Comparison of ENCODE assay signal across 15 cellular contexts in the genomic region with DNA sequence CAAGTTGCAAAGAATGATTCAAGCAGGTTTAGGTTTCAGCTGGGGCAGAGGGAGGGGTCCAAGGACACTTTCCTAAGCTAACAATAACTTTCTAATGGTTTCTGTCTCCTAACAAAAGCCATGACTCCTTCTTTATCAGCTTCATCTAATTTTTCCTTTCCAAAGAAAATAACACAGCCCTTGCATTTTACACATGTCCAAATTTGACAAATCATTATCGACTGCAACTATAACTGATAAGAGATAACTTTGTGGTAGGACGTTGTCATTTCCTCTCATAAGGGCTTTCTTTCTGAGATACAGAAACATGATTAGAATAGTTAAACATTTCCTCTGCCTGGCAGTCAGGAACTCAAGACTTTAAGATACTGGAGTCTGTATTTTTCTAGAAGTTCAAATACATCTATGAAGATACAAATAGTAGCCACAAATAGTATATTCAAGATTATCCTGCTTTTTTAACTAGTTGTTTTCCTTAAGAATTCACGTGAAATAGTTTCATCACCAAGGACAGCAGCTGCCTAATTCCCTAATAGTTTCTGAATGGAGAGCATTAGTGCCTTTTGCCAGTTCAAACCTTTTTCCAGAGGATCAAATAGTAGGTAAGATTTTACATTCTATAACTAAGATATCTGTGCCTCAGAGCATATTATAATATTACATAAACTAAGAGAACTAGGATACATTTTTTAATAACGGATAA.
DNase-seq lines count a peak whose midpoint lies in the region; ATAC-seq and TF ChIP-seq lines count a peak whose summit lies in the region.
"Had no signal": no experiment of that assay in that cellular context is flagged by ENCODE, and none has a peak within 500 bp of the region (broad histone marks: within the 10 kb centered on the region; RNA-seq: fewer than 3 reads in every experiment).

No MANE protein-coding gene starts in this region.

- H3K79me1 ChIP-seq in mesendoderm (ENCODE audit: low read length), result no peaks in the 10 kb centered on the region

- H3K36me3 Mint-ChIP-seq in activated CD8-positive, alpha-beta T cell treated with anti-CD3 and anti-CD28 coated beads, Interleukin-2, amount 10 ng/mL, durations not matched to agents 7 days and 5 days (ENCODE audit: low read depth), result no peaks in the 10 kb centered on the region
- no peaks in the 10 kb centered on the region for H3K36me3 Mint-ChIP-seq in WTC11

- H3K18ac ChIP-seq in mesendoderm (ENCODE audit: low read length), result no peak overlapping the region

- H3K4me2 ChIP-seq in Loucy (ENCODE audit: low read depth, low read length, poor library complexity, severe bottlenecking) (peak overlapping the region; percentile 21), mesendoderm (ENCODE audit: low read length) (no peak overlapping the region)

- TF ChIP-seq CTCF in A673 (conservative IDR thresholded peaks at IDR 0.05; ENCODE audit: low read depth, low read length) (no peak), Loucy (conservative IDR thresholded peaks at IDR 0.05; ENCODE audit: low read length) (no peak), cardiac fibroblast (IDR thresholded peaks at IDR 0.05; ENCODE audit: low read depth, low read length) (no peak), WTC11 (IDR thresholded peaks at IDR 0.05) (no peak)

- H3K9ac ChIP-seq in Loucy (ENCODE audit: low read depth, low read length, poor library complexity, severe bottlenecking) (no peak overlapping the region), mesendoderm (ENCODE audit: low read length) (no peak overlapping the region)
- H3K9ac ChIP-seq: parathyroid adenoma had no signal

- H2AK5ac ChIP-seq in mesendoderm (ENCODE audit: low read length), result no peak overlapping the region

- H3K56ac ChIP-seq in mesendoderm (ENCODE audit: low read length), result no peak overlapping the region

- H3K4me1 ChIP-seq in A673 (ENCODE audit: insufficient read depth, low read length, poor library complexity, severe bottlenecking) (peaks cover 11% of the 10 kb centered on the region), Loucy (ENCODE audit: insufficient read depth, low read length, poor library complexity, severe bottlenecking) (peaks cover 19% of the 10 kb centered on the region), mesendoderm (ENCODE audit: control insufficient read depth, low read depth, low read length) (peaks cover 3% of the 10 kb centered on the region)

- no TSS peak for BruUV-seq in A673 (replicated peaks; lab: Mats Ljungman, UMichigan)

- H3K4me1 Mint-ChIP-seq in activated CD8-positive, alpha-beta T cell treated with anti-CD3 and anti-CD28 coated beads, Interleukin-2, amount 10 ng/mL, durations not matched to agents 7 days and 5 days (ENCODE audit: low read depth), result peaks cover 8% of the 10 kb centered on the region
- peaks cover 18% of the 10 kb centered on the region for H3K4me1 Mint-ChIP-seq in WTC11

- H2BK120ac ChIP-seq in mesendoderm (ENCODE audit: low read depth, low read length), result no peak overlapping the region

- WGBS in mesendoderm (ENCODE audit: extremely low coverage, insufficient coverage, low lambda C conversion rate), result no CpG with 5 or more reads among the region's 4 CpGs

- H3K27me3 ChIP-seq in A673 (replicated peaks; ENCODE audit: insufficient read depth, low read depth, low read length, poor library complexity) (no peaks in the 10 kb centered on the region), Loucy (ENCODE audit: insufficient read depth, low read length, poor library complexity, severe bottlenecking) (no peaks in the 10 kb centered on the region), mesendoderm (ENCODE audit: insufficient read depth, low read length, poor library complexity) (no peaks in the 10 kb centered on the region)

- no peaks in the 10 kb centered on the region for H3K79me2 ChIP-seq in Loucy (ENCODE audit: insufficient read depth, low read length)
- H3K79me2 ChIP-seq in mesendoderm (ENCODE audit: control insufficient read depth, insufficient read depth, low read length), result no peaks in the 10 kb centered on the region
- H3K79me2 ChIP-seq: parathyroid adenoma had no signal

- no peak overlapping the region for H3K23ac ChIP-seq in mesendoderm (ENCODE audit: low read length)

- H2BK15ac ChIP-seq in mesendoderm (replicated peaks; ENCODE audit: low read depth), result no peak overlapping the region

- H3K9me3 ChIP-seq in A673 (ENCODE audit: low read depth, low read length, poor library complexity, severe bottlenecking), result no peaks in the 10 kb centered on the region
- H3K9me3 ChIP-seq in Loucy (ENCODE audit: insufficient read depth, low read depth, low read length), result no peaks in the 10 kb centered on the region

- H3K36me3 ChIP-seq in A673 (ENCODE audit: insufficient read depth, low read length, poor library complexity, severe bottlenecking) (no peaks in the 10 kb centered on the region), Loucy (ENCODE audit: insufficient read depth, low read length) (no peaks in the 10 kb centered on the region), mesendoderm (ENCODE audit: control insufficient read depth, insufficient read depth, low read length) (no peaks in the 10 kb centered on the region)

- intact Hi-C loops in A673 (cut with micrococcal nuclease; ENCODE audit: unreplicated experiment), result no loop called here

- ATAC-seq in activated CD8-positive, alpha-beta T cell treated with anti-CD3 and anti-CD28 coated beads, Interleukin-2, amount 10 ng/mL, durations not matched to agents 7 days and 5 days, result no peak
- no peak for ATAC-seq in WTC11

- H3K4ac ChIP-seq in mesendoderm (ENCODE audit: low read depth, low read length), result no peak overlapping the region

- H3K27me3 Mint-ChIP-seq in activated CD8-positive, alpha-beta T cell treated with anti-CD3 and anti-CD28 coated beads, Interleukin-2, amount 10 ng/mL, durations not matched to agents 7 days and 5 days (ENCODE audit: low read depth), result no peaks in the 10 kb centered on the region
- no peaks in the 10 kb centered on the region for H3K27me3 Mint-ChIP-seq in WTC11 (ENCODE audit: low read depth)
- H3K27me3 Mint-ChIP-seq: activated CD4-positive, alpha-beta memory T cell treated with anti-CD3 and anti-CD28 coated beads for 36 hours had no signal

- no peaks in the 10 kb centered on the region for H4K20me1 ChIP-seq in Loucy (ENCODE audit: insufficient read depth, low read length, poor library complexity, severe bottlenecking)

- POLR2A ChIA-PET in A673 (lab: Charles Lee; ENCODE audit: low non-redundant PET), result no interaction called here
- POLR2A ChIA-PET in activated CD8-positive, alpha-beta T cell treated with anti-CD3 and anti-CD28 coated beads, Interleukin-2, amount 10 ng/mL, durations not matched to agents 7 days and 5 days (lab: Charles Lee), result interaction anchor here (0.9 kb wide), 1 partner anchor 24 kb away, joined by 3 read pairs; no protein-coding TSS in a partner anchor
- POLR2A ChIA-PET in WTC11 (lab: Charles Lee), result no interaction called here

- H4K8ac ChIP-seq in mesendoderm (ENCODE audit: low read depth, low read length), result no peak overlapping the region

- no peak overlapping the region for H2BK5ac ChIP-seq in mesendoderm (ENCODE audit: low read length)

- H3K4me3 ChIP-seq in A673 (ENCODE audit: low read depth, low read length, poor library complexity, severe bottlenecking), result no peak overlapping the region
- peak overlapping the region; percentile 5 for H3K4me3 ChIP-seq in Loucy (ENCODE audit: low read length, poor library complexity, severe bottlenecking)
- H3K4me3 ChIP-seq in cardiac fibroblast (replicated peaks in 1 of 2; ENCODE audit: low read depth in 2 of 2, low read length in 2 of 2), result no peak overlapping the region
- no peak overlapping the region for H3K4me3 ChIP-seq in mesendoderm (ENCODE audit: low read length)

- peak; percentile 32 for DNase-seq in A673 (ENCODE audit: low spot score)
- peak; percentile 34 to 45 for DNase-seq in cardiac fibroblast (ENCODE audit: low read depth in 2 of 2)
- DNase-seq in mesendoderm, result peak; percentile 35
- no peak for DNase-seq in AML-193 (lab: John Stamatoyannopoulos, UW)
- no peak for DNase-seq in activated CD8-positive, alpha-beta T cell treated with anti-CD3 and anti-CD28 coated beads, Interleukin-2, amount 10 ng/mL, durations not matched to agents 7 days and 5 days
- DNase-seq in activated naive CD4-positive, alpha-beta T cell (lab: John Stamatoyannopoulos, UW), result no peak
- DNase-seq in WTC11 (ENCODE audit: low spot score), result no peak
- DNase-seq: activated CD4-positive, alpha-beta memory T cell treated with anti-CD3 and anti-CD28 coated beads for 36 hours; activated gamma-delta T cell; DMS 273 treated with DMSO at 0.1 percent for 48 hours; NCI-H1105; NCI-H510A; T-helper 9 cell had no signal

- H3K4me3 Mint-ChIP-seq in activated CD8-positive, alpha-beta T cell treated with anti-CD3 and anti-CD28 coated beads, Interleukin-2, amount 10 ng/mL, durations not matched to agents 7 days and 5 days, result no peak overlapping the region
- H3K4me3 Mint-ChIP-seq in WTC11, result no peak overlapping the region
- H3K4me3 Mint-ChIP-seq: activated CD4-positive, alpha-beta memory T cell treated with anti-CD3 and anti-CD28 coated beads for 36 hours had no signal

- no peaks in the 10 kb centered on the region for H3K9me2 ChIP-seq in Loucy (replicated peaks; ENCODE audit: low read depth, low read length)

- no peak overlapping the region for H2AFZ ChIP-seq in Loucy (ENCODE audit: low read length)
- H2AFZ ChIP-seq: parathyroid adenoma had no signal

- no peak overlapping the region for H3K27ac ChIP-seq in A673 (ENCODE audit: low read depth, low read length, poor library complexity, severe bottlenecking)
- H3K27ac ChIP-seq in mesendoderm (ENCODE audit: low read depth, low read length), result no peak overlapping the region
- H3K27ac ChIP-seq: parathyroid adenoma had no signal

- no peak overlapping the region for H3K27ac Mint-ChIP-seq in activated CD8-positive, alpha-beta T cell treated with anti-CD3 and anti-CD28 coated beads, Interleukin-2, amount 10 ng/mL, durations not matched to agents 7 days and 5 days
- no peak overlapping the region for H3K27ac Mint-ChIP-seq in WTC11
- H3K27ac Mint-ChIP-seq: activated CD4-positive, alpha-beta memory T cell treated with anti-CD3 and anti-CD28 coated beads for 36 hours had no signal

- H4K5ac ChIP-seq in mesendoderm (ENCODE audit: low read length), result no peak overlapping the region

- CTCF ChIA-PET in A673 (lab: Charles Lee) (interaction anchor here (0.7 kb wide), 1 partner anchor 300 kb away, joined by 3 read pairs; no protein-coding TSS in a partner anchor), WTC11 (lab: Charles Lee) (interaction anchor here (0.6 to 2.5 kb wide), 2 partner anchors 17 to 448 kb away, joined by 4 to 7 read pairs; no protein-coding TSS in a partner anchor)
- CTCF ChIA-PET in activated CD8-positive, alpha-beta T cell treated with anti-CD3 and anti-CD28 coated beads, Interleukin-2, amount 10 ng/mL, durations not matched to agents 7 days and 5 days (lab: Charles Lee), result interaction anchor here (0.8 kb wide), 1 partner anchor 17 kb away, joined by 4 read pairs; no protein-coding TSS in a partner anchor

- no peaks in the 10 kb centered on the region for H3K9me3 Mint-ChIP-seq in activated CD8-positive, alpha-beta T cell treated with anti-CD3 and anti-CD28 coated beads, Interleukin-2, amount 10 ng/mL, durations not matched to agents 7 days and 5 days (ENCODE audit: insufficient read depth)
- H3K9me3 Mint-ChIP-seq in WTC11, result no peaks in the 10 kb centered on the region
- H3K9me3 Mint-ChIP-seq: activated CD4-positive, alpha-beta memory T cell treated with anti-CD3 and anti-CD28 coated beads for 36 hours had no signal

- no peaks in the 10 kb centered on the region for H3F3A ChIP-seq in Loucy (ENCODE audit: low read depth)

TF ChIP-seq in WTC11, 78 proteins besides CTCF, POLR2A, EP300 and RAD21 (continues in another document):
- TF ChIP-seq ZNF423 (CRISPR knock-in tag; IDR thresholded peaks at IDR 0.05), result no peak

Comparison
In these comparisons a context has a peak if more than half of its experiments do, and no peak if none do; other contexts are left out.
1. DNase-seq: peak in A673 (single experiment), cardiac fibroblast (2 of 2) and mesendoderm (single experiment); none in AML-193 (0 of 2), activated CD8-positive, alpha-beta T cell treated with anti-CD3 and anti-CD28 coated beads, Interleukin-2, amount 10 ng/mL, durations not matched to agents 7 days and 5 days (single experiment), activated naive CD4-positive, alpha-beta T cell (0 of 4) and WTC11 (single experiment).